12 cellular contexts compared by ENCODE assay signal in genomic region chr21:37710555-37711293, GRCh38.
DNase-seq lines count a peak whose midpoint lies in the region; ATAC-seq and TF ChIP-seq lines count a peak whose summit lies in the region.
"Had no signal": no experiment of that assay in that cellular context is flagged by ENCODE, and none has a peak within 500 bp of the region (broad histone marks: within the 10 kb centered on the region; RNA-seq: fewer than 3 reads in every experiment).

No MANE protein-coding gene starts in this region.

- no peaks in the 10 kb centered on the region for H3K36me3 Mint-ChIP-seq in activated naive CD8-positive, alpha-beta T cell treated with anti-CD3 and anti-CD28 coated beads for 36 hours
- H3K36me3 Mint-ChIP-seq: CD4-positive, alpha-beta memory T cell had no signal

- H3K27me3 Mint-ChIP-seq in activated naive CD8-positive, alpha-beta T cell treated with anti-CD3 and anti-CD28 coated beads for 36 hours: peaks cover 26% of the 10 kb centered on the region

- no peaks in the 10 kb centered on the region for H3K9me3 Mint-ChIP-seq in activated naive CD8-positive, alpha-beta T cell treated with anti-CD3 and anti-CD28 coated beads for 36 hours

- POLR2A ChIA-PET in RWPE1 (lab: Yijun Ruan, JAX; ENCODE audit: low non-redundant PET): no interaction called here

- no peak overlapping the region for H3K27ac Mint-ChIP-seq in activated naive CD8-positive, alpha-beta T cell treated with anti-CD3 and anti-CD28 coated beads for 36 hours
- H3K27ac Mint-ChIP-seq: CD4-positive, alpha-beta memory T cell had no signal

- H3K4me1 ChIP-seq in lung (ENCODE audit: control insufficient read depth in 2 of 2, insufficient read depth in 2 of 2, low read length in 2 of 2): peaks cover 0 to 6% of the 10 kb centered on the region in 2 donors
- H3K4me1 ChIP-seq: thyroid gland had no signal

- no peak overlapping the region for H3K4me3 Mint-ChIP-seq in activated naive CD8-positive, alpha-beta T cell treated with anti-CD3 and anti-CD28 coated beads for 36 hours
- H3K4me3 Mint-ChIP-seq: CD4-positive, alpha-beta memory T cell had no signal

- no peak overlapping the region for H3K4me3 ChIP-seq in lung
- H3K4me3 ChIP-seq: SK-N-MC, thyroid gland had no signal

- H3K27ac ChIP-seq in lung (ENCODE audit: low read depth in 1 of 2, low read length in 1 of 2): peak overlapping the region; percentile 15 to 34
- no peak overlapping the region for H3K27ac ChIP-seq in RWPE1
- H3K27ac ChIP-seq: SK-N-MC, thyroid gland had no signal

- H3K36me3 ChIP-seq in lung (ENCODE audit: control insufficient read depth in 2 of 2, insufficient read depth in 2 of 2, low read length in 2 of 2): no peaks in the 10 kb centered on the region
- H3K36me3 ChIP-seq: thyroid gland had no signal

- H3K9me3 ChIP-seq in lung (ENCODE audit: control insufficient read depth in 2 of 2, insufficient read depth in 1 of 2, low read length in 1 of 2): peaks cover 0 to 4% of the 10 kb centered on the region in 2 donors
- H3K9me3 ChIP-seq: thyroid gland had no signal

- no peaks in the 10 kb centered on the region for H3K27me3 ChIP-seq in lung (ENCODE audit: control insufficient read depth, insufficient read depth)
- H3K27me3 ChIP-seq: thyroid gland had no signal

- TF ChIP-seq POLR2A in GM18505 (IDR thresholded peaks at IDR 0.05; ENCODE audit: borderline replicate concordance, extremely low read depth, insufficient read depth, insufficient read length): no peak

- DNase-seq in DMS153 (lab: John Stamatoyannopoulos, UW) (peak; percentile 80), NCI-H1417 (lab: John Stamatoyannopoulos, UW) (peak in 2 of 3 experiments; percentile 77 to 95), cerebellum (ENCODE audit: low spot score) (peak; percentile 33), lung (ENCODE audit: low spot score) (no peak), RWPE1 (ENCODE audit: low spot score) (no peak), activated gamma-delta T cell (lab: John Stamatoyannopoulos, UW) (no peak)
- DNase-seq in activated naive CD8-positive, alpha-beta T cell treated with anti-CD3 and anti-CD28 coated beads for 36 hours: no peak
- DNase-seq: activated effector memory CD4-positive, alpha-beta T cell treated with anti-CD3 and anti-CD28 coated beads, Interleukin-2, amount 50 U/mL, for 16 hours; CD4-positive, alpha-beta memory T cell; thyroid gland had no signal

- ATAC-seq in lung (ENCODE audit: insufficient read depth, low FRiP score) (no peak), GM18505 (IDR thresholded peaks at IDR 0.05; ENCODE audit: unreplicated experiment) (no peak)

- TF ChIP-seq CTCF in lung (IDR thresholded peaks at IDR 0.05; ENCODE audit: control extremely low read depth, extremely low read depth): no peak
- TF ChIP-seq CTCF in RWPE1 (conservative IDR thresholded peaks at IDR 0.05; ENCODE audit: low read depth): no peak

- no peaks in the 10 kb centered on the region for H3K4me1 Mint-ChIP-seq in activated naive CD8-positive, alpha-beta T cell treated with anti-CD3 and anti-CD28 coated beads for 36 hours
- H3K4me1 Mint-ChIP-seq: CD4-positive, alpha-beta memory T cell had no signal

- WGBS in lung, 2 donors: 52 to 60% methylated on average over 24 of the region's 24 CpGs

- CTCF ChIA-PET in RWPE1 (lab: Yijun Ruan, JAX): interaction anchor here (0.7 kb wide), 3 partner anchors 15 to 533 kb away, joined by 3 to 8 read pairs (median 4); no protein-coding TSS in a partner anchor

Comparison
In these comparisons a context has a peak if more than half of its experiments do, and no peak if none do; other contexts are left out.
1. DNase-seq: peak in DMS153 (single experiment), NCI-H1417 (2 of 3) and cerebellum (single experiment); none in lung (single experiment), RWPE1 (single experiment), activated naive CD8-positive, alpha-beta T cell treated with anti-CD3 and anti-CD28 coated beads for 36 hours (single experiment) and activated gamma-delta T cell (single experiment).